ENCODE assay signal across 11 cellular contexts in the genomic region with DNA sequence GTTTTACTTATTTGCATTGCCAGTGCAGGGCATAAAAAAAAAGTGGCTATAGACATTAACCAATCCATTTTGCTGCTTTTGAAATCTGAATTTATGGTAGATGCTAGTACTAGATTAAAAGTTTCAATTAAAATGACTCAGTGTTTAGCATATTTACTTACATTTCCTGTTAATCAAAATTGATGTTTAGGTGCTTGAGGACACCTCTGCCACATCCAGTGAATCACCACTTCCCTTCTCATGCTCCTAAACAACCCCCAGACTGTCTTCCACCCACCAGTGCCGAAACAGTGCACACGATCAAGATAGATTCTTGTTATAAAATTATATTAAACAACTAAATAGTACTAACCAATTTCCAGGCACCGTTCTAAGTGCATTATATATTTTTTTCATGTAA. TPM values are rescaled to one million over a fixed set of nuclear protein-coding genes. Genes with fewer than 3 reads are reported as not detected.
DNase-seq lines count a peak whose midpoint lies in the region; ATAC-seq, FAIRE-seq and TF ChIP-seq lines count a peak whose summit lies in the region.
"Had no signal": no experiment of that assay in that cellular context is flagged by ENCODE, and none has a peak within 500 bp of the region (broad histone marks: within the 10 kb centered on the region; RNA-seq: fewer than 3 reads in every experiment).

No MANE protein-coding gene starts in this region.

- TF ChIP-seq CTCF in epithelial cell of esophagus (IDR thresholded peaks at IDR 0.05; ENCODE audit: insufficient read depth, low read depth, low read length, missing control alignments), result no peak

- TF ChIP-seq POLR2A in H54 (IDR thresholded peaks at IDR 0.05; ENCODE audit: low read depth, low read length), result no peak

- H3K4me3 ChIP-seq in epithelial cell of esophagus (ENCODE audit: low read length), result no peak overlapping the region
- H3K4me3 ChIP-seq: mucosa of descending colon had no signal

- ATAC-seq in SK-N-SH treated with all-trans-retinoic acid at 6 μM for 48 hours, result peak; percentile 18

- DNase-seq in stimulated activated CD4-positive, alpha-beta T cell treated with anti-CD3 and anti-CD28 coated beads, Interleukin-4, amount 100 ng/mL, for 24 hours, result peak; percentile 8
- no peak for DNase-seq in stimulated activated CD4-positive, alpha-beta T cell treated with anti-CD3 and anti-CD28 coated beads, Interleukin-4, amount 100 ng/mL, for 1 hour
- DNase-seq in epithelial cell of esophagus (ENCODE audit: low read depth), result peak; percentile 4
- no peak for DNase-seq in HT-29 (ENCODE audit: low spot score)
- no peak for DNase-seq in DMS153 (lab: John Stamatoyannopoulos, UW)
- no peak for DNase-seq in DMS79 treated with DMSO at 0.1 percent for 48 hours (lab: John Stamatoyannopoulos, UW)
- DNase-seq in H54 (ENCODE audit: insufficient read length, low spot score), result no peak
- DNase-seq: KG1; stimulated activated CD4-positive, alpha-beta T cell treated with anti-CD3 and anti-CD28 coated beads, Interleukin-2, amount 100 ng/mL, for 24 hours had no signal

- FAIRE-seq in H54 (lab: Jason Lieb, UNC), result no peak

TF ChIP-seq in SK-N-SH treated with all-trans-retinoic acid at 6 μM for 48 hours, 23 proteins besides CTCF, POLR2A, EP300 and RAD21:
- no peak for TF ChIP-seq TCF4 (CRISPR knock-in tag; IDR thresholded peaks at IDR 0.05; ENCODE audit: borderline replicate concordance)
- TF ChIP-seq ISL1 (CRISPR knock-in tag; IDR thresholded peaks at IDR 0.05), result no peak
- TF ChIP-seq SNAI2 (CRISPR knock-in tag; IDR thresholded peaks at IDR 0.05), result no peak
- no peak for TF ChIP-seq ZFP3 (CRISPR knock-in tag; IDR thresholded peaks at IDR 0.05)
- TF ChIP-seq ESRRG (CRISPR knock-in tag; IDR thresholded peaks at IDR 0.05), result no peak
- TF ChIP-seq OSR1 (CRISPR knock-in tag; IDR thresholded peaks at IDR 0.05), result no peak
- TF ChIP-seq GLIS3 (CRISPR knock-in tag; IDR thresholded peaks at IDR 0.05), result no peak
- TF ChIP-seq ZC3H10 (CRISPR knock-in tag; IDR thresholded peaks at IDR 0.05), result no peak
- TF ChIP-seq, protein P1, sequence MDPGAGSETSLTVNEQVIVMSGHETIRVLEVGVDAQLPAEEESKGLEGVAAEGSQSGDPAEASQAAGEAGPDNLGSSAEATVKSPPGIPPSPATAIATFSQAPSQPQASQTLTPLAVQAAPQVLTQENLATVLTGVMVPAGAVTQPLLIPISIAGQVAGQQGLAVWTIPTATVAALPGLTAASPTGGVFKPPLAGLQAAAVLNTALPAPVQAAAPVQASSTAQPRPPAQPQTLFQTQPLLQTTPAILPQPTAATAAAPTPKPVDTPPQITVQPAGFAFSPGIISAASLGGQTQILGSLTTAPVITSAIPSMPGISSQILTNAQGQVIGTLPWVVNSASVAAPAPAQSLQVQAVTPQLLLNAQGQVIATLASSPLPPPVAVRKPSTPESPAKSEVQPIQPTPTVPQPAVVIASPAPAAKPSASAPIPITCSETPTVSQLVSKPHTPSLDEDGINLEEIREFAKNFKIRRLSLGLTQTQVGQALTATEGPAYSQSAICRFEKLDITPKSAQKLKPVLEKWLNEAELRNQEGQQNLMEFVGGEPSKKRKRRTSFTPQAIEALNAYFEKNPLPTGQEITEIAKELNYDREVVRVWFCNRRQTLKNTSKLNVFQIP (CRISPR knock-in tag; IDR thresholded peaks at IDR 0.05; ENCODE audit: borderline replicate concordance, low read depth), result no peak
- TF ChIP-seq, protein P2, sequence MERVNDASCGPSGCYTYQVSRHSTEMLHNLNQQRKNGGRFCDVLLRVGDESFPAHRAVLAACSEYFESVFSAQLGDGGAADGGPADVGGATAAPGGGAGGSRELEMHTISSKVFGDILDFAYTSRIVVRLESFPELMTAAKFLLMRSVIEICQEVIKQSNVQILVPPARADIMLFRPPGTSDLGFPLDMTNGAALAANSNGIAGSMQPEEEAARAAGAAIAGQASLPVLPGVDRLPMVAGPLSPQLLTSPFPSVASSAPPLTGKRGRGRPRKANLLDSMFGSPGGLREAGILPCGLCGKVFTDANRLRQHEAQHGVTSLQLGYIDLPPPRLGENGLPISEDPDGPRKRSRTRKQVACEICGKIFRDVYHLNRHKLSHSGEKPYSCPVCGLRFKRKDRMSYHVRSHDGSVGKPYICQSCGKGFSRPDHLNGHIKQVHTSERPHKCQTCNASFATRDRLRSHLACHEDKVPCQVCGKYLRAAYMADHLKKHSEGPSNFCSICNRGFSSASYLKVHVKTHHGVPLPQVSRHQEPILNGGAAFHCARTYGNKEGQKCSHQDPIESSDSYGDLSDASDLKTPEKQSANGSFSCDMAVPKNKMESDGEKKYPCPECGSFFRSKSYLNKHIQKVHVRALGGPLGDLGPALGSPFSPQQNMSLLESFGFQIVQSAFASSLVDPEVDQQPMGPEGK (CRISPR knock-in tag; IDR thresholded peaks at IDR 0.05; ENCODE audit: borderline replicate concordance), result no peak
- no peak for TF ChIP-seq PPARA (CRISPR knock-in tag; IDR thresholded peaks at IDR 0.05; ENCODE audit: borderline replicate concordance)
- TF ChIP-seq RARB (CRISPR knock-in tag; IDR thresholded peaks at IDR 0.05), result no peak
- TF ChIP-seq ZNF565 (CRISPR knock-in tag; conservative IDR thresholded peaks at IDR 0.05; ENCODE audit: low read depth), result no peak
- TF ChIP-seq ZNF70 (CRISPR knock-in tag; IDR thresholded peaks at IDR 0.05), result no peak
- TF ChIP-seq, protein P3, sequence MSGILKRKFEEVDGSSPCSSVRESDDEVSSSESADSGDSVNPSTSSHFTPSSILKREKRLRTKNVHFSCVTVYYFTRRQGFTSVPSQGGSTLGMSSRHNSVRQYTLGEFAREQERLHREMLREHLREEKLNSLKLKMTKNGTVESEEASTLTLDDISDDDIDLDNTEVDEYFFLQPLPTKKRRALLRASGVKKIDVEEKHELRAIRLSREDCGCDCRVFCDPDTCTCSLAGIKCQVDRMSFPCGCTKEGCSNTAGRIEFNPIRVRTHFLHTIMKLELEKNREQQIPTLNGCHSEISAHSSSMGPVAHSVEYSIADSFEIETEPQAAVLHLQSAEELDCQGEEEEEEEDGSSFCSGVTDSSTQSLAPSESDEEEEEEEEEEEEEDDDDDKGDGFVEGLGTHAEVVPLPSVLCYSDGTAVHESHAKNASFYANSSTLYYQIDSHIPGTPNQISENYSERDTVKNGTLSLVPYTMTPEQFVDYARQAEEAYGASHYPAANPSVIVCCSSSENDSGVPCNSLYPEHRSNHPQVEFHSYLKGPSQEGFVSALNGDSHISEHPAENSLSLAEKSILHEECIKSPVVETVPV (CRISPR knock-in tag; IDR thresholded peaks at IDR 0.05), result no peak
- TF ChIP-seq CSDC2 (CRISPR knock-in tag; IDR thresholded peaks at IDR 0.05), result no peak

RNA-seq across cellular contexts. Expression of a gene that starts 32.7 kb away (rescaled TPM):
- total RNA-seq in HT-29 (2014; rRNA removed; shearing (Covaris generic)), result 19.6 and 26.4 TPM in 2 replicates

RNA-seq across cellular contexts. Expression of a gene that starts 37.7 kb away (rescaled TPM):
- total RNA-seq in HT-29 (2014; rRNA removed; shearing (Covaris generic)), result 0.29 TPM in 1 of 2 replicates, not detected in the other
- total RNA-seq: mucosa of descending colon had no signal

Comparison
In these comparisons a context has a peak if more than half of its experiments do, and no peak if none do; other contexts are left out.
1. DNase-seq: peak in stimulated activated CD4-positive, alpha-beta T cell treated with anti-CD3 and anti-CD28 coated beads, Interleukin-4, amount 100 ng/mL, for 24 hours (single experiment) and epithelial cell of esophagus (single experiment); none in stimulated activated CD4-positive, alpha-beta T cell treated with anti-CD3 and anti-CD28 coated beads, Interleukin-4, amount 100 ng/mL, for 1 hour (single experiment), HT-29 (single experiment), DMS153 (single experiment), DMS79 treated with DMSO at 0.1 percent for 48 hours (single experiment) and H54 (single experiment).